ENCODE assay signal across 13 cellular contexts in the genomic region with DNA sequence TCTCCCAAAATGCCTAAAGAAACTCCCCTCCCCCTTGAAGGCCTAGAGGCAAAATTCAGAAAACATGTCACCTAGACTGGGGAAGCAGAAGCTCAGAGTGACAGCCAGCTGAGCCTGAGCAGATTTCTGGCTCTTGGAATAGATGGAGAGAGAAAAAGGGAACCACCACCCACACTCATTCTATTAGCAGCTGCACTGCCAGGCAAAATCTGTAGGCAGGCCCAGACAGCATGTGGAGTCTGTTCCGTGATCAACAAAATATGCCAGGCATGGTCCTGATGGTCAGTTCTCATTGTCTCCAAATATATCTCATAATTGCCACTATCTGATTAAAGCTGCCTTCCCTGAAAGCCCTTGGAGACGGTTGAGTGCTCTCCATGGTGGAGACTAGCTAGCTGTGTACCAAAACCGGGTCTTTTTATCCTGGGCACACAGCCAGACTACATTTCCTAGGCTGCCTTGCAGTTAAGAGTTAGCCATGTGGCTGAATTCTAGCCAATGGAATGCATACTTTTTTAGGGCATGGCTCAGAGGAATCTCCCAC.
DNase-seq lines count a peak whose midpoint lies in the region.
"Had no signal": no experiment of that assay in that cellular context is flagged by ENCODE, and none has a peak within 500 bp of the region (broad histone marks: within the 10 kb centered on the region; RNA-seq: fewer than 3 reads in every experiment).

No MANE protein-coding gene starts in this region.

- peak; percentile 82 for DNase-seq in NCI-H1092 (lab: John Stamatoyannopoulos, UW)
- peak; percentile 16 for DNase-seq in NCI-H345 treated with DMSO at 0.1 percent for 48 hours (lab: John Stamatoyannopoulos, UW; ENCODE audit: unreplicated experiment)
- peak; percentile 26 for DNase-seq in cerebellar cortex (ENCODE audit: low spot score)
- DNase-seq in putamen (ENCODE audit: low spot score), result peak; percentile 55
- no peak for DNase-seq in AG08395 (ENCODE audit: low spot score)
- no peak for DNase-seq in H4 (ENCODE audit: low spot score)
- no peak for DNase-seq in T-helper 2 cell
- DNase-seq: activated CD4-positive, alpha-beta T cell treated with anti-CD3 and anti-CD28 coated beads, Interleukin-2, amount 10 ng/mL, durations not matched to agents 24 days and 14 days; COR-L47; GOT3; heart right ventricle; MV-4-11; PC-9 had no signal

Comparison
In these comparisons a context has a peak if more than half of its experiments do, and no peak if none do; other contexts are left out.
1. DNase-seq: peak in NCI-H1092 (single experiment), NCI-H345 treated with DMSO at 0.1 percent for 48 hours (single experiment), cerebellar cortex (single experiment) and putamen (single experiment); none in AG08395 (single experiment), H4 (single experiment) and T-helper 2 cell (0 of 5).